Comparison of ENCODE assay signal across 29 cellular contexts in genomic region chr7:13265271-13265670, GRCh38.
"Had no signal": no experiment of that assay in that cellular context is flagged by ENCODE, and none has a peak within 500 bp of the region (broad histone marks: within the 10 kb centered on the region; RNA-seq: fewer than 3 reads in every experiment).

No MANE protein-coding gene starts in this region.

- H3K27me3 ChIP-seq: neutrophil, stomach, thyroid gland, tibial nerve, upper lobe of left lung, vagina had no signal

- H3K9ac ChIP-seq: parathyroid adenoma had no signal

- H3K4me2 ChIP-seq: smooth muscle cell had no signal

- FAIRE-seq: urothelium cell line had no signal

- H3K4me1 ChIP-seq: parathyroid adenoma, psoas muscle, spleen, stomach, thyroid gland, tibial nerve, upper lobe of left lung, vagina had no signal

- H3K36me3 ChIP-seq: neutrophil, spleen, stomach, thoracic aorta, thyroid gland, tibial nerve, upper lobe of left lung, vagina had no signal

- H3K9me3 ChIP-seq: neutrophil, psoas muscle, spleen, stomach, thoracic aorta, thyroid gland, tibial nerve, upper lobe of left lung, vagina had no signal

- H2AFZ ChIP-seq: parathyroid adenoma had no signal

- H3K79me2 ChIP-seq: parathyroid adenoma had no signal

- H3K27ac ChIP-seq: neutrophil, parathyroid adenoma, psoas muscle, skin epidermis, spleen, stomach, thoracic aorta, thyroid gland, tibial nerve, upper lobe of left lung, vagina had no signal

- ATAC-seq: naive thymus-derived CD8-positive, alpha-beta T cell; natural killer cell treated with Interleukin-12 subunit alpha and Interleukin-12 subunit beta and Interleukin-15 and Interleukin-18, amount 100 ng/mL, for 72 hours; psoas muscle; right cardiac atrium; sciatic nerve; stimulated activated effector memory CD8-positive, alpha-beta T cell treated with anti-CD3 and anti-CD28 coated beads, Interleukin-12 subunit alpha, Interleukin-12 subunit beta, amount 100 ng/mL, for 72 hours; stimulated activated naive B cell treated with anti-CD40 and anti-IgM and Interleukin-4, amounts not matched to agents 10 μg/mL and 1 μg/mL and 100 μg/mL, for 72 hours had no signal

- DNase-seq: naive B cell; naive thymus-derived CD8-positive, alpha-beta T cell; nephron progenitor cell; nucleus accumbens; posterior cingulate gyrus; psoas muscle; right cardiac atrium; spleen; stimulated activated CD4-positive, alpha-beta T cell treated with anti-CD3 and anti-CD28 coated beads, Interleukin-15, amount 100 ng/mL, for 24 hours; stimulated activated CD4-positive, alpha-beta T cell treated with anti-CD3 and anti-CD28 coated beads, Interleukin-2, amount 100 ng/mL, for 24 hours; stimulated activated CD4-positive, alpha-beta T cell treated with anti-CD3 and anti-CD28 coated beads, Interleukin-2, amount 100 ng/mL, for 48 hours; stimulated activated CD4-positive, alpha-beta T cell treated with anti-CD3 and anti-CD28 coated beads, Interleukin-4, amount 100 ng/mL, for 24 hours; stimulated activated naive B cell treated with anti-CD40 and anti-IgM and Interleukin-4, amounts not matched to agents 10 μg/mL and 1 μg/mL and 100 μg/mL, for 72 hours; stimulated activated naive CD4-positive, alpha-beta T cell treated with Interleukin-2 at 50 U/mL for 16 hours; stomach; thyroid gland; trophoblast cell; upper lobe of left lung had no signal

- H3K4me3 ChIP-seq: psoas muscle, skin epidermis, smooth muscle cell, spleen, stomach, thoracic aorta, thyroid gland, tibial nerve, upper lobe of left lung, vagina had no signal
